In genomic region chr2:96323849-96324248, GRCh38 we compare ENCODE assay signal across 1 cellular context.
TF ChIP-seq lines count a peak whose summit lies in the region.

No MANE protein-coding gene starts in this region.

TF ChIP-seq in K562, 482 proteins besides CTCF, POLR2A, EP300 and RAD21:
- TF ChIP-seq IFI16 (CRISPR knock-in tag; IDR thresholded peaks at IDR 0.05) (no peak), NONO (IDR thresholded peaks at IDR 0.05; ENCODE audit: low read depth in 2 of 2, low read length in 1 of 2) (no peak), TBP (optimal IDR thresholded peaks at IDR 0.05; ENCODE audit: low read depth, low read length) (peak; percentile 64), SUPT5H (IDR thresholded peaks at IDR 0.05) (no peak), ZNF232 (CRISPR knock-in tag; IDR thresholded peaks at IDR 0.05) (no peak), HNRNPK (IDR thresholded peaks at IDR 0.05; ENCODE audit: low read depth, low read length, poor library complexity, severe bottlenecking) (no peak), PML (IDR thresholded peaks at IDR 0.05; ENCODE audit: low read length) (0 out of 2 replicates have a peak, but pooled peaks have one; percentile 15)
- TF ChIP-seq, protein P1, sequence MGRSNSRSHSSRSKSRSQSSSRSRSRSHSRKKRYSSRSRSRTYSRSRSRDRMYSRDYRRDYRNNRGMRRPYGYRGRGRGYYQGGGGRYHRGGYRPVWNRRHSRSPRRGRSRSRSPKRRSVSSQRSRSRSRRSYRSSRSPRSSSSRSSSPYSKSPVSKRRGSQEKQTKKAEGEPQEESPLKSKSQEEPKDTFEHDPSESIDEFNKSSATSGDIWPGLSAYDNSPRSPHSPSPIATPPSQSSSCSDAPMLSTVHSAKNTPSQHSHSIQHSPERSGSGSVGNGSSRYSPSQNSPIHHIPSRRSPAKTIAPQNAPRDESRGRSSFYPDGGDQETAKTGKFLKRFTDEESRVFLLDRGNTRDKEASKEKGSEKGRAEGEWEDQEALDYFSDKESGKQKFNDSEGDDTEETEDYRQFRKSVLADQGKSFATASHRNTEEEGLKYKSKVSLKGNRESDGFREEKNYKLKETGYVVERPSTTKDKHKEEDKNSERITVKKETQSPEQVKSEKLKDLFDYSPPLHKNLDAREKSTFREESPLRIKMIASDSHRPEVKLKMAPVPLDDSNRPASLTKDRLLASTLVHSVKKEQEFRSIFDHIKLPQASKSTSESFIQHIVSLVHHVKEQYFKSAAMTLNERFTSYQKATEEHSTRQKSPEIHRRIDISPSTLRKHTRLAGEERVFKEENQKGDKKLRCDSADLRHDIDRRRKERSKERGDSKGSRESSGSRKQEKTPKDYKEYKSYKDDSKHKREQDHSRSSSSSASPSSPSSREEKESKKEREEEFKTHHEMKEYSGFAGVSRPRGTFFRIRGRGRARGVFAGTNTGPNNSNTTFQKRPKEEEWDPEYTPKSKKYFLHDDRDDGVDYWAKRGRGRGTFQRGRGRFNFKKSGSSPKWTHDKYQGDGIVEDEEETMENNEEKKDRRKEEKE (IDR thresholded peaks at IDR 0.05; ENCODE audit: borderline replicate concordance in 1 of 2, control insufficient read depth in 1 of 2, low read depth in 2 of 2, low read length in 1 of 2) = 0 out of 4 replicates have a peak, but pooled peaks of 1 of the 2 experiments have one; percentile 46
- TF ChIP-seq, protein P2, sequence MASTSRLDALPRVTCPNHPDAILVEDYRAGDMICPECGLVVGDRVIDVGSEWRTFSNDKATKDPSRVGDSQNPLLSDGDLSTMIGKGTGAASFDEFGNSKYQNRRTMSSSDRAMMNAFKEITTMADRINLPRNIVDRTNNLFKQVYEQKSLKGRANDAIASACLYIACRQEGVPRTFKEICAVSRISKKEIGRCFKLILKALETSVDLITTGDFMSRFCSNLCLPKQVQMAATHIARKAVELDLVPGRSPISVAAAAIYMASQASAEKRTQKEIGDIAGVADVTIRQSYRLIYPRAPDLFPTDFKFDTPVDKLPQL (IDR thresholded peaks at IDR 0.05; ENCODE audit: extremely low read depth, insufficient read length) = peak; percentile 33
